ENCODE assay signal across 15 cellular contexts in the genomic region with DNA sequence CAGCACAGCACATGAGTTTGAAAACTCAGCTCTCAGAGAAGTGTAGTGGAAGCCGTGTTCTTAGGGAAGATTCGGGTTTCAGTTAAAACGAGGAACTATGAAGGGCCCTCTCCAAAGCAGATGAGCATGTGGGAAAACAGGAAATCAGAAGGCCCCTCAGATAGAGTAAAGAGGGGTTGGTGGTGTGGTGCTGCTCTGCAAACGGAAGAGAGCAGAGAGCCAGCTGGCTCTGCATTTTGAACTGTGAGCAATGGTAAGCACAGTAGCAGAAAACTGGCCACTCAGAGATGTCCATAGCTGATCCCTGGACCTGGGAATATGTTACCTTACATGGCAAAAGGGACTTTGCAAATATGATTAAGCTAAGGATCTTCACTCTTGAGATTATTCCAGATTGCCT.
"Had no signal": no experiment of that assay in that cellular context is flagged by ENCODE, and none has a peak within 500 bp of the region (broad histone marks: within the 10 kb centered on the region; RNA-seq: fewer than 3 reads in every experiment).

No MANE protein-coding gene starts in this region.

- H3K36me3 Mint-ChIP-seq: stimulated activated effector memory CD8-positive, alpha-beta T cell treated with anti-CD3 and anti-CD28 coated beads, Interleukin-12 subunit alpha, Interleukin-12 subunit beta, amount 100 ng/mL, for 72 hours had no signal

- H3K27ac Mint-ChIP-seq: activated CD4-positive, alpha-beta memory T cell treated with anti-CD3 and anti-CD28 coated beads, Interleukin-2, amount 10 ng/mL, durations not matched to agents 7 days and 5 days; activated CD4-positive, alpha-beta T cell treated with anti-CD3 and anti-CD28 coated beads for 36 hours; progenitor cell of endocrine pancreas; stimulated activated effector memory CD8-positive, alpha-beta T cell treated with anti-CD3 and anti-CD28 coated beads, Interleukin-12 subunit alpha, Interleukin-12 subunit beta, amount 100 ng/mL, for 72 hours had no signal

- DNase-seq: activated CD4-positive, alpha-beta memory T cell treated with anti-CD3 and anti-CD28 coated beads, Interleukin-2, amount 10 ng/mL, durations not matched to agents 7 days and 5 days; activated CD4-positive, alpha-beta T cell treated with anti-CD3 and anti-CD28 coated beads for 36 hours; activated CD8-positive, alpha-beta memory T cell treated with anti-CD3 and anti-CD28 coated beads, Interleukin-2, amount 50 U/mL, for 48 hours; aorta; glutamatergic neuron; left cardiac atrium; lower lobe of right lung; naive thymus-derived CD8-positive, alpha-beta T cell; right cardiac atrium; tibial artery; uterus; WERI-Rb-1 had no signal

- H3K4me3 Mint-ChIP-seq: activated CD4-positive, alpha-beta memory T cell treated with anti-CD3 and anti-CD28 coated beads, Interleukin-2, amount 10 ng/mL, durations not matched to agents 7 days and 5 days; activated CD4-positive, alpha-beta T cell treated with anti-CD3 and anti-CD28 coated beads for 36 hours; stimulated activated effector memory CD8-positive, alpha-beta T cell treated with anti-CD3 and anti-CD28 coated beads, Interleukin-12 subunit alpha, Interleukin-12 subunit beta, amount 100 ng/mL, for 72 hours had no signal

- H3K27me3 Mint-ChIP-seq: activated CD4-positive, alpha-beta memory T cell treated with anti-CD3 and anti-CD28 coated beads, Interleukin-2, amount 10 ng/mL, durations not matched to agents 7 days and 5 days; activated CD4-positive, alpha-beta T cell treated with anti-CD3 and anti-CD28 coated beads for 36 hours; progenitor cell of endocrine pancreas had no signal

- H3K9me3 Mint-ChIP-seq: stimulated activated effector memory CD8-positive, alpha-beta T cell treated with anti-CD3 and anti-CD28 coated beads, Interleukin-12 subunit alpha, Interleukin-12 subunit beta, amount 100 ng/mL, for 72 hours had no signal

- H3K4me1 Mint-ChIP-seq: stimulated activated effector memory CD8-positive, alpha-beta T cell treated with anti-CD3 and anti-CD28 coated beads, Interleukin-12 subunit alpha, Interleukin-12 subunit beta, amount 100 ng/mL, for 72 hours had no signal

- ATAC-seq: activated CD4-positive, alpha-beta T cell treated with anti-CD3 and anti-CD28 coated beads for 36 hours; esophagus mucosa; left cardiac atrium; lower lobe of right lung; naive thymus-derived CD8-positive, alpha-beta T cell; right cardiac atrium; stimulated activated effector memory CD8-positive, alpha-beta T cell treated with anti-CD3 and anti-CD28 coated beads, Interleukin-12 subunit alpha, Interleukin-12 subunit beta, amount 100 ng/mL, for 72 hours had no signal
